ENCODE assay signal across 1 cellular context in the genomic region with DNA sequence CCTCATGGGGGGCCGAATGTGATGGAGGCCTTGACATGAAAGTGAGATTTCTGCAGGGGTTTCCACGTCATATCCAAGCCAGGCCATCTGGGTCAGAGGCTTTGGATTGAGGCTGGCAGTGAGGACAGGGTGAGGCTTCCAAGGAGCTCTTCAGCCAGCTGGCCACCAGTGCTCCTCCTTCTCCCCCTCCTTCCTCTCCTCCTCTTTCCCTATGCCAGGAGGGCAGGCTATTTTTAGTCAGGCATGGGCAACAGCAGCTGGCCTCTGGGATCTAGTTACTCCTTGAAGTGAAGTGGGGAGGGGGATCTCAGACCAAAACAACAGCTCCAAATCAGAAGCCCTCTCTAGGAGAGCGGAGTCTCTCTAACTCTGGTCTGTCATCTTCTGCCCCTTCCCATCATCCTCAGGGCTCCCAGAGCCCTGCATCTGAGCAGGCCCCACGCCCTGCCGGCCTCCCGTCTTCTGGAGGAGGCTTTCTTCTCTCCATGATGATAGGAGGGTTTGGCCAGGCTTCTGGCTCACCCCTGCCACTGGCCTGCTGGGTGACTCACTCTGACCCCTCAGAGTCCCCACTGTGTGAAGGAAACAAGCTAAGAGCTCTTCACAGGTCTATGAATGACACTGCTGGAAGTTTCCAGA.
A peak's percentile ranks its signal among the peaks of the same experiment; 100 is the strongest.
TF ChIP-seq lines count a peak whose summit lies in the region.

No MANE protein-coding gene starts in this region.

TF ChIP-seq in HepG2, 621 proteins besides CTCF, POLR2A, EP300 and RAD21 (continued from another document and continues in another):
- peak; percentile 87; the same call in 1 of the 2 replicates for TF ChIP-seq NFKB2 (CRISPR knock-in tag; IDR thresholded peaks at IDR 0.05; ENCODE audit: borderline replicate concordance)
- 0 out of 2 replicates have a peak, but pooled peaks have one; percentile 31 for TF ChIP-seq CBX5 (CRISPR knock-in tag; IDR thresholded peaks at IDR 0.05; ENCODE audit: borderline replicate concordance)
- TF ChIP-seq ZNF3 (CRISPR knock-in tag; IDR thresholded peaks at IDR 0.05): 0 out of 2 replicates have a peak, but pooled peaks have one; percentile 20
- no peak for TF ChIP-seq ZNF781 (CRISPR knock-in tag; IDR thresholded peaks at IDR 0.05; ENCODE audit: borderline replicate concordance, not compliant biosample characterization)
- TF ChIP-seq, protein P1, sequence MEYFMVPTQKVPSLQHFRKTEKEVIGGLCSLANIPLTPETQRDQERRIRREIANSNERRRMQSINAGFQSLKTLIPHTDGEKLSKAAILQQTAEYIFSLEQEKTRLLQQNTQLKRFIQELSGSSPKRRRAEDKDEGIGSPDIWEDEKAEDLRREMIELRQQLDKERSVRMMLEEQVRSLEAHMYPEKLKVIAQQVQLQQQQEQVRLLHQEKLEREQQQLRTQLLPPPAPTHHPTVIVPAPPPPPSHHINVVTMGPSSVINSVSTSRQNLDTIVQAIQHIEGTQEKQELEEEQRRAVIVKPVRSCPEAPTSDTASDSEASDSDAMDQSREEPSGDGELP (IDR thresholded peaks at IDR 0.05; ENCODE audit: borderline replicate concordance, low read depth): no peak
- TF ChIP-seq MXD4 (CRISPR knock-in tag; IDR thresholded peaks at IDR 0.05): 0 out of 2 replicates have a peak, but pooled peaks have one; percentile 47
- no peak for TF ChIP-seq SOX5 (CRISPR knock-in tag; IDR thresholded peaks at IDR 0.05; ENCODE audit: borderline replicate concordance)
- TF ChIP-seq KDM2A (CRISPR knock-in tag; IDR thresholded peaks at IDR 0.05; ENCODE audit: borderline replicate concordance, low read depth): peak; percentile 40; the same call in 1 of the 2 replicates
- TF ChIP-seq REST (IDR thresholded peaks at IDR 0.05; ENCODE audit: borderline replicate concordance in 1 of 2, low read depth in 1 of 2, low read length in 2 of 2): no peak
- no peak for TF ChIP-seq ZNF235 (CRISPR knock-in tag; IDR thresholded peaks at IDR 0.05; ENCODE audit: borderline replicate concordance)
- TF ChIP-seq KLF16 (CRISPR knock-in tag; IDR thresholded peaks at IDR 0.05): peak in 1 of 2 experiments; percentile 63; a peak in 1 of 4 replicates
- TF ChIP-seq, protein P2, sequence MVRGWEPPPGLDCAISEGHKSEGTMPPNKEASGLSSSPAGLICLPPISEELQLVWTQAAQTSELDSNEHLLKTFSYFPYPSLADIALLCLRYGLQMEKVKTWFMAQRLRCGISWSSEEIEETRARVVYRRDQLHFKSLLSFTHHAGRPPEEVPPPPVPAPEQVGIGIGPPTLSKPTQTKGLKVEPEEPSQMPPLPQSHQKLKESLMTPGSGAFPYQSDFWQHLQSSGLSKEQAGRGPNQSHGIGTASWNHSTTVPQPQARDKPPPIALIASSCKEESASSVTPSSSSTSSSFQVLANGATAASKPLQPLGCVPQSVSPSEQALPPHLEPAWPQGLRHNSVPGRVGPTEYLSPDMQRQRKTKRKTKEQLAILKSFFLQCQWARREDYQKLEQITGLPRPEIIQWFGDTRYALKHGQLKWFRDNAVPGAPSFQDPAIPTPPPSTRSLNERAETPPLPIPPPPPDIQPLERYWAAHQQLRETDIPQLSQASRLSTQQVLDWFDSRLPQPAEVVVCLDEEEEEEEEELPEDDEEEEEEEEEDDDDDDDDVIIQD (CRISPR knock-in tag; IDR thresholded peaks at IDR 0.05; ENCODE audit: low read depth): no peak
- TF ChIP-seq, protein P3, sequence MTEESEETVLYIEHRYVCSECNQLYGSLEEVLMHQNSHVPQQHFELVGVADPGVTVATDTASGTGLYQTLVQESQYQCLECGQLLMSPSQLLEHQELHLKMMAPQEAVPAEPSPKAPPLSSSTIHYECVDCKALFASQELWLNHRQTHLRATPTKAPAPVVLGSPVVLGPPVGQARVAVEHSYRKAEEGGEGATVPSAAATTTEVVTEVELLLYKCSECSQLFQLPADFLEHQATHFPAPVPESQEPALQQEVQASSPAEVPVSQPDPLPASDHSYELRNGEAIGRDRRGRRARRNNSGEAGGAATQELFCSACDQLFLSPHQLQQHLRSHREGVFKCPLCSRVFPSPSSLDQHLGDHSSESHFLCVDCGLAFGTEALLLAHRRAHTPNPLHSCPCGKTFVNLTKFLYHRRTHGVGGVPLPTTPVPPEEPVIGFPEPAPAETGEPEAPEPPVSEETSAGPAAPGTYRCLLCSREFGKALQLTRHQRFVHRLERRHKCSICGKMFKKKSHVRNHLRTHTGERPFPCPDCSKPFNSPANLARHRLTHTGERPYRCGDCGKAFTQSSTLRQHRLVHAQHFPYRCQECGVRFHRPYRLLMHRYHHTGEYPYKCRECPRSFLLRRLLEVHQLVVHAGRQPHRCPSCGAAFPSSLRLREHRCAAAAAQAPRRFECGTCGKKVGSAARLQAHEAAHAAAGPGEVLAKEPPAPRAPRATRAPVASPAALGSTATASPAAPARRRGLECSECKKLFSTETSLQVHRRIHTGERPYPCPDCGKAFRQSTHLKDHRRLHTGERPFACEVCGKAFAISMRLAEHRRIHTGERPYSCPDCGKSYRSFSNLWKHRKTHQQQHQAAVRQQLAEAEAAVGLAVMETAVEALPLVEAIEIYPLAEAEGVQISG (CRISPR knock-in tag; IDR thresholded peaks at IDR 0.05): 0 out of 2 replicates have a peak, but pooled peaks have one; percentile 35
- peak; percentile 49 for TF ChIP-seq ZFY (CRISPR knock-in tag; IDR thresholded peaks at IDR 0.05)
- TF ChIP-seq, protein P4, sequence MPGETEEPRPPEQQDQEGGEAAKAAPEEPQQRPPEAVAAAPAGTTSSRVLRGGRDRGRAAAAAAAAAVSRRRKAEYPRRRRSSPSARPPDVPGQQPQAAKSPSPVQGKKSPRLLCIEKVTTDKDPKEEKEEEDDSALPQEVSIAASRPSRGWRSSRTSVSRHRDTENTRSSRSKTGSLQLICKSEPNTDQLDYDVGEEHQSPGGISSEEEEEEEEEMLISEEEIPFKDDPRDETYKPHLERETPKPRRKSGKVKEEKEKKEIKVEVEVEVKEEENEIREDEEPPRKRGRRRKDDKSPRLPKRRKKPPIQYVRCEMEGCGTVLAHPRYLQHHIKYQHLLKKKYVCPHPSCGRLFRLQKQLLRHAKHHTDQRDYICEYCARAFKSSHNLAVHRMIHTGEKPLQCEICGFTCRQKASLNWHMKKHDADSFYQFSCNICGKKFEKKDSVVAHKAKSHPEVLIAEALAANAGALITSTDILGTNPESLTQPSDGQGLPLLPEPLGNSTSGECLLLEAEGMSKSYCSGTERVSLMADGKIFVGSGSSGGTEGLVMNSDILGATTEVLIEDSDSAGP (CRISPR knock-in tag; IDR thresholded peaks at IDR 0.05; ENCODE audit: borderline replicate concordance): 0 out of 2 replicates have a peak, but pooled peaks have one; percentile 15
- peak; percentile 25; the same call in 1 of the 2 replicates for TF ChIP-seq ETV5 (CRISPR knock-in tag; IDR thresholded peaks at IDR 0.05; ENCODE audit: borderline replicate concordance)
- TF ChIP-seq ZNF143 (CRISPR knock-in tag; IDR thresholded peaks at IDR 0.05): peak; percentile 63; the same call in 1 of the 2 replicates
- no peak for TF ChIP-seq KDM5A (IDR thresholded peaks at IDR 0.05; ENCODE audit: borderline replicate concordance, low read length)
- no peak; the same call in 1 of the 2 replicates for TF ChIP-seq ZNF335 (CRISPR knock-in tag; IDR thresholded peaks at IDR 0.05)
- 0 out of 2 replicates have a peak, but pooled peaks have one; percentile 45 for TF ChIP-seq IRF9 (CRISPR knock-in tag; IDR thresholded peaks at IDR 0.05; ENCODE audit: borderline replicate concordance)
- 0 out of 2 replicates have a peak, but pooled peaks have one; percentile 19 for TF ChIP-seq MEF2D (CRISPR knock-in tag; IDR thresholded peaks at IDR 0.05)
- no peak for TF ChIP-seq PITX1 (CRISPR knock-in tag; IDR thresholded peaks at IDR 0.05)
- TF ChIP-seq SRSF9 (IDR thresholded peaks at IDR 0.05; ENCODE audit: borderline replicate concordance, insufficient read depth, low read depth, low read length, poor library complexity, severe bottlenecking): no peak
- TF ChIP-seq, protein P5, sequence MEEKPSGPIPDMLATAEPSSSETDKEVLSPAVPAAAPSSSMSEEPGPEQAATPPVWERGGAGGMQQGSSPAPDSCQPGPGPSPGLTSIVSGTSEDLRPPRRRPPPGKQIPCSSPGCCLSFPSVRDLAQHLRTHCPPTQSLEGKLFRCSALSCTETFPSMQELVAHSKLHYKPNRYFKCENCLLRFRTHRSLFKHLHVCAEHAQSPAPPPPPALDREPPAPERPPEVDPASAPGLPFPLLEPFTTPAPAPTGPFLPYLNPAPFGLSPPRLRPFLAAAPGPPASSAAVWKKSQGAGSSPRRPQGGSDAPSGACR (CRISPR knock-in tag; IDR thresholded peaks at IDR 0.05): no peak
- TF ChIP-seq, protein P6, sequence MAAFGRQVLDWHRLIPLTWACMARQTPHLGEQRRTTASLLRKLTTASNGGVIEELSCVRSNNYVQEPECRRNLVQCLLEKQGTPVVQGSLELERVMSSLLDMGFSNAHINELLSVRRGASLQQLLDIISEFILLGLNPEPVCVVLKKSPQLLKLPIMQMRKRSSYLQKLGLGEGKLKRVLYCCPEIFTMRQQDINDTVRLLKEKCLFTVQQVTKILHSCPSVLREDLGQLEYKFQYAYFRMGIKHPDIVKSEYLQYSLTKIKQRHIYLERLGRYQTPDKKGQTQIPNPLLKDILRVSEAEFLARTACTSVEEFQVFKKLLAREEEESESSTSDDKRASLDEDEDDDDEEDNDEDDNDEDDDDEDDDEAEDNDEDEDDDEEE (CRISPR knock-in tag; IDR thresholded peaks at IDR 0.05): no peak
- TF ChIP-seq SAP130 (CRISPR knock-in tag; IDR thresholded peaks at IDR 0.05; ENCODE audit: low read depth): 0 out of 2 replicates have a peak, but pooled peaks have one; percentile 35
- TF ChIP-seq EEA1 (CRISPR knock-in tag; IDR thresholded peaks at IDR 0.05; ENCODE audit: borderline replicate concordance): peak; percentile 75; the same call in 1 of the 2 replicates
- no peak for TF ChIP-seq IRX3 (CRISPR knock-in tag; IDR thresholded peaks at IDR 0.05; ENCODE audit: borderline replicate concordance, low read depth)
- no peak for TF ChIP-seq ZNF33A (CRISPR knock-in tag; IDR thresholded peaks at IDR 0.05; ENCODE audit: borderline replicate concordance)
- TF ChIP-seq ZNF30 (CRISPR knock-in tag; IDR thresholded peaks at IDR 0.05): no peak
- TF ChIP-seq ARNT2 (CRISPR knock-in tag; IDR thresholded peaks at IDR 0.05; ENCODE audit: low read depth): no peak
- no peak for TF ChIP-seq ZNF780A (CRISPR knock-in tag; IDR thresholded peaks at IDR 0.05)
- TF ChIP-seq ELK4 (CRISPR knock-in tag; IDR thresholded peaks at IDR 0.05; ENCODE audit: borderline replicate concordance): no peak
- TF ChIP-seq ZNF687 (CRISPR knock-in tag; IDR thresholded peaks at IDR 0.05): peak; percentile 86
